ENCODE assay signal across 1 cellular context in genomic region chr11:6353367-6353987, GRCh38.
TF ChIP-seq lines count a peak whose summit lies in the region.

No MANE protein-coding gene starts in this region.

TF ChIP-seq in endothelial cell of umbilical vein, 7 proteins besides CTCF, POLR2A, EP300 and RAD21:
- TF ChIP-seq EZH2 (IDR thresholded peaks at IDR 0.05; ENCODE audit: borderline replicate concordance, low read depth, low read length, severe bottlenecking), result no peak
- TF ChIP-seq POLR2AphosphoS5 (IDR thresholded peaks at IDR 0.05; ENCODE audit: insufficient read depth, low read depth, low read length), result no peak
- no peak for TF ChIP-seq GATA2 (IDR thresholded peaks at IDR 0.05; ENCODE audit: insufficient read depth, insufficient read length, low read depth, low read length)
- no peak for TF ChIP-seq MAX (IDR thresholded peaks at IDR 0.05; ENCODE audit: insufficient read depth, insufficient read length)
- no peak for TF ChIP-seq FOS (IDR thresholded peaks at IDR 0.05; ENCODE audit: borderline replicate concordance, insufficient read depth, low read length)
- TF ChIP-seq JUN (IDR thresholded peaks at IDR 0.05; ENCODE audit: borderline replicate concordance, insufficient read depth, insufficient read length, low read depth), result no peak
- TF ChIP-seq MYC (IDR thresholded peaks at IDR 0.05; ENCODE audit: low read depth, low read length), result no peak
